9 cellular contexts compared by ENCODE assay signal in genomic region chr5:55160493-55161209, GRCh38. TPM values are rescaled to one million over a fixed set of nuclear protein-coding genes. Genes with fewer than 3 reads are reported as not detected.
DNase-seq lines count a peak whose midpoint lies in the region; ATAC-seq, FAIRE-seq and TF ChIP-seq lines count a peak whose summit lies in the region.
"Had no signal": no experiment of that assay in that cellular context is flagged by ENCODE, and none has a peak within 500 bp of the region (broad histone marks: within the 10 kb centered on the region; RNA-seq: fewer than 3 reads in every experiment).

No MANE protein-coding gene starts in this region.

- peaks cover 44% of the 10 kb centered on the region for H3K27me3 Mint-ChIP-seq in activated T-helper 17 cell treated with anti-CD3 and anti-CD28 coated beads, Interleukin-2, amount 50 U/mL, for 72 hours

- H3K27me3 ChIP-seq in HUES6 (ENCODE audit: control insufficient read depth, insufficient read depth, low read length) (no peaks in the 10 kb centered on the region), upper lobe of right lung (no peaks in the 10 kb centered on the region)

- H3K4me1 ChIP-seq in HUES6 (ENCODE audit: control insufficient read depth, insufficient read depth, low read length) (no peaks in the 10 kb centered on the region), upper lobe of right lung (no peaks in the 10 kb centered on the region)

- ATAC-seq in upper lobe of right lung, result peak; percentile 62
- ATAC-seq in HG02623 (IDR thresholded peaks at IDR 0.05; ENCODE audit: unreplicated experiment), result no peak
- ATAC-seq in activated T-helper 17 cell treated with anti-CD3 and anti-CD28 coated beads, Interleukin-2, amount 50 U/mL, for 72 hours (replicated peaks), result no peak

- no peak overlapping the region for H3K4me3 Mint-ChIP-seq in activated T-helper 17 cell treated with anti-CD3 and anti-CD28 coated beads, Interleukin-2, amount 50 U/mL, for 72 hours

- H3K36me3 ChIP-seq in HUES6 (ENCODE audit: control insufficient read depth, insufficient read depth, low read length), result peaks cover 36% of the 10 kb centered on the region
- H3K36me3 ChIP-seq in upper lobe of right lung, result no peaks in the 10 kb centered on the region

- H3K4me3 ChIP-seq in HUES6 (ENCODE audit: low read depth, low read length), result peak overlapping the region; percentile 79
- H3K4me3 ChIP-seq in upper lobe of right lung, result peak overlapping the region; percentile 36

- TF ChIP-seq CTCF in upper lobe of right lung (IDR thresholded peaks at IDR 0.05), result no peak

- peak; percentile 94 for DNase-seq in left kidney (ENCODE audit: low read depth, low spot score)
- no peak for DNase-seq in upper lobe of right lung
- no peak for DNase-seq in DMS153 (lab: John Stamatoyannopoulos, UW)
- DNase-seq in posterior vena cava (ENCODE audit: low spot score), result no peak
- DNase-seq: anterior cingulate cortex had no signal

- no peak overlapping the region for H3K27ac Mint-ChIP-seq in activated T-helper 17 cell treated with anti-CD3 and anti-CD28 coated beads, Interleukin-2, amount 50 U/mL, for 72 hours

- H3K27ac ChIP-seq in HUES6 (ENCODE audit: low read depth, low read length) (peak overlapping the region; percentile 82), upper lobe of right lung (peak overlapping the region; percentile 33)

- H3K4me1 Mint-ChIP-seq in activated T-helper 17 cell treated with anti-CD3 and anti-CD28 coated beads, Interleukin-2, amount 50 U/mL, for 72 hours, result no peaks in the 10 kb centered on the region

- H3K9me3 ChIP-seq in HUES6 (ENCODE audit: control insufficient read depth, insufficient read depth, low read depth, low read length) (no peaks in the 10 kb centered on the region), upper lobe of right lung (no peaks in the 10 kb centered on the region)

- H3K9me3 Mint-ChIP-seq in activated T-helper 17 cell treated with anti-CD3 and anti-CD28 coated beads, Interleukin-2, amount 50 U/mL, for 72 hours, result no peaks in the 10 kb centered on the region

- intact Hi-C loops in upper lobe of right lung (cut with DNase I), result no loop called here
- intact Hi-C loops in posterior vena cava (cut with DNase I), result no loop called here

- FAIRE-seq in colon (lab: Jason Lieb, UNC), result peak; percentile 79

- no peaks in the 10 kb centered on the region for H3K36me3 Mint-ChIP-seq in activated T-helper 17 cell treated with anti-CD3 and anti-CD28 coated beads, Interleukin-2, amount 50 U/mL, for 72 hours (ENCODE audit: low read depth)

- H3K9ac ChIP-seq in HUES6 (ENCODE audit: low read length), result peak overlapping the region; percentile 84

RNA-seq across cellular contexts. Expression of gene GPX8, which starts 0.7 kb away (rescaled TPM):
- 9.5 TPM for total RNA-seq in upper lobe of right lung
- total RNA-seq in activated T-helper 17 cell treated with anti-CD3 and anti-CD28 coated beads, Interleukin-2, amount 50 U/mL, for 72 hours, result not detected
- total RNA-seq in posterior vena cava, result 10 to 100 TPM; 26.1 to 49.9 TPM

RNA-seq across cellular contexts. Expression of gene CDC20B, which starts 12.3 kb away (rescaled TPM):
- not detected for total RNA-seq in upper lobe of right lung
- not detected for total RNA-seq in activated T-helper 17 cell treated with anti-CD3 and anti-CD28 coated beads, Interleukin-2, amount 50 U/mL, for 72 hours
- total RNA-seq in posterior vena cava, result not detected

RNA-seq across cellular contexts. Expression of gene GZMA, which starts 58.2 kb away (rescaled TPM):
- 8.8 TPM for total RNA-seq in upper lobe of right lung
- 10 to 100 TPM; 10.3 to 33.9 TPM for total RNA-seq in activated T-helper 17 cell treated with anti-CD3 and anti-CD28 coated beads, Interleukin-2, amount 50 U/mL, for 72 hours
- total RNA-seq in posterior vena cava, result 1 to 10 TPM; 1.6 to 1.7 TPM

Comparison
In these comparisons a context has a peak if more than half of its experiments do, and no peak if none do; other contexts are left out.
1. RNA of gene GPX8, which starts 0.7 kb away (total RNA-seq): 26.1 to 49.9 TPM in posterior vena cava and 9.5 TPM in upper lobe of right lung (single experiment); not detected in activated T-helper 17 cell treated with anti-CD3 and anti-CD28 coated beads, Interleukin-2, amount 50 U/mL, for 72 hours; every median in the first group is over 10 times any median in the second.